ENCODE assay signal across 9 cellular contexts in the genomic region with DNA sequence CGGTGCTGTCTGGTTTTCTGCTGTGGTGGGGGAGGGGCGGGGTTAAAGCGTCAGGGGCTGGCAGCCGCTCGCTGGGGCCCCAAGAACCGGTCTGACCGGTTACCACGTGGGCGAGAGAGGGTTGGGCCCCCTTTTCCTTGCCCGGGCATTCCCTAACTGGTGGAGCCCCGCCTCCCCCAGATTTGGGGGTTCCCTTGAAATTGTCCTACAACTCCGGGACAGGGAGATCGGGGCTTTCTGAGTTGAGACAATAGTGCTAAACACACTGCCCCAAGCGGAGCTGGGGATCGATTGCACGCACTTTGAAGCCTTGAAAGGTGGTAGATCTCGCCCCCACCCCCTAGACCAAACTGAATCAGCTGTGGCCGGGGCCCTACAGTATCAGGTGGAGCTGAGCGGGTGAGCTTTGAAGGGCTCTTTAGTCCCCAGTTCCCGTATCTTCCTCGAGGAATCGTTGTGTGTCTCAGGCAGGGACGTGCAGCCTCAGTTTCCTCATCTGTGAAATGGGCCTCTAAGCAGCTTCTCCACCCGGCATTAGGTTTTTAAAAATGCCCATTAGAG. TPM values are rescaled to one million over a fixed set of nuclear protein-coding genes. Genes with fewer than 3 reads are reported as not detected.
DNase-seq lines count a peak whose midpoint lies in the region; ATAC-seq and FAIRE-seq lines count a peak whose summit lies in the region.
"Had no signal": no experiment of that assay in that cellular context is flagged by ENCODE, and none has a peak within 500 bp of the region (broad histone marks: within the 10 kb centered on the region; RNA-seq: fewer than 3 reads in every experiment).

No MANE protein-coding gene starts in this region.

- H3K4me1 ChIP-seq in iPS-15b (ENCODE audit: control insufficient read depth, insufficient read depth, low read length) (no peaks in the 10 kb centered on the region), small intestine (ENCODE audit: control insufficient read depth in 2 of 2, insufficient read depth in 1 of 2, low read depth in 1 of 2, low read length in 1 of 2) (no peaks in the 10 kb centered on the region)

- no peak for FAIRE-seq in small intestine (lab: Jason Lieb, UNC)
- FAIRE-seq: endometrium had no signal

- H3K9ac ChIP-seq in iPS-15b (ENCODE audit: low read depth, low read length): peak overlapping the region; percentile 38

- ATAC-seq in GM21825 (IDR thresholded peaks at IDR 0.05; ENCODE audit: unreplicated experiment): no peak

- peak overlapping the region; percentile 99 for H3K4me3 ChIP-seq in iPS-15b (ENCODE audit: low read depth, low read length)
- peak overlapping the region; percentile 99 for H3K4me3 ChIP-seq in small intestine (ENCODE audit: low read depth in 1 of 2, low read length in 2 of 2)

- H3K9me3 ChIP-seq in KOPT-K1 (ENCODE audit: insufficient read depth, low read length, poor library complexity, severe bottlenecking) (no peaks in the 10 kb centered on the region), iPS-15b (ENCODE audit: control insufficient read depth, insufficient read depth, low read length) (no peaks in the 10 kb centered on the region), small intestine (ENCODE audit: control insufficient read depth, low read depth) (no peaks in the 10 kb centered on the region)

- intact Hi-C loops in posterior cingulate gyrus (cut with DNase I): no loop called here

- H3K27me3 ChIP-seq in iPS-15b (ENCODE audit: control insufficient read depth, insufficient read depth, low read length) (no peaks in the 10 kb centered on the region), small intestine (ENCODE audit: control insufficient read depth in 2 of 2, insufficient read depth in 2 of 2, low read length in 2 of 2) (no peaks in the 10 kb centered on the region)

- H3K27ac ChIP-seq in KOPT-K1 (ENCODE audit: low read depth, low read length, poor library complexity, severe bottlenecking) (peak overlapping the region; percentile 94), small intestine (ENCODE audit: low read depth in 1 of 2, low read length in 1 of 2) (peak overlapping the region; percentile 98 to 99)

- H3K36me3 ChIP-seq in KOPT-K1 (ENCODE audit: insufficient read depth, low read length): peaks cover 4% of the 10 kb centered on the region; the same call in 1 of the 2 replicates
- H3K36me3 ChIP-seq in iPS-15b (ENCODE audit: control insufficient read depth, insufficient read depth, low read length): peaks cover 15% of the 10 kb centered on the region
- H3K36me3 ChIP-seq in small intestine (ENCODE audit: control insufficient read depth in 2 of 2, insufficient read depth in 2 of 2, low read length in 2 of 2): no peaks in the 10 kb centered on the region

- WGBS in small intestine, 3 donors: 1 to 3% (median 1%) methylated on average over 23 to 24 of the region's 24 CpGs

- DNase-seq in DMS79 (lab: John Stamatoyannopoulos, UW) (peak; percentile 78), T1000 (lab: John Stamatoyannopoulos, UW) (peak; percentile 16), astrocyte of the hippocampus (ENCODE audit: low read depth, low spot score) (peak; percentile 70), small intestine (peak; percentile 91), posterior cingulate gyrus (no peak)

RNA-seq across cellular contexts. Expression of a gene that starts 4.8 kb away (rescaled TPM):
- 100 to 1,000 TPM in 1 of 3 donors, 10 to 100 TPM in 2; 67.5 to 130 (median 82.1) TPM for polyA plus RNA-seq in small intestine

RNA-seq across cellular contexts. Expression of a gene that starts 4.8 kb away (rescaled TPM):
- 100 to 1,000 TPM; 123 to 162 (median 153) TPM for polyA plus RNA-seq in small intestine

RNA-seq across cellular contexts. Expression of a gene that starts 36.9 kb away (rescaled TPM):
- polyA plus RNA-seq in small intestine: 10 to 100 TPM in 2 of 3 donors, 1 to 10 TPM in 1; 7.6 to 51.6 (median 14.3) TPM

RNA-seq across cellular contexts. Expression of a gene that starts 38.5 kb away (rescaled TPM):
- polyA plus RNA-seq in small intestine: 10 to 100 TPM; 18.6 to 37.5 (median 26.8) TPM

RNA-seq across cellular contexts. Expression of a gene that starts 52.3 kb away (rescaled TPM):
- polyA plus RNA-seq in small intestine: 1 to 10 TPM in 2 of 3 donors, under 1 TPM in 1; 0.67 to 8.9 (median 3.2) TPM

Comparison
In these comparisons a context has a peak if more than half of its experiments do, and no peak if none do; other contexts are left out.
1. DNase-seq: peak in DMS79 (single experiment), T1000 (single experiment), astrocyte of the hippocampus (single experiment) and small intestine (single experiment); none in posterior cingulate gyrus (0 of 10).